In genomic region chr11:117761993-117762392, GRCh38 we compare ENCODE assay signal across 22 cellular contexts. TPM values are rescaled to one million over a fixed set of nuclear protein-coding genes. Genes with fewer than 3 reads are reported as not detected.
"Had no signal": no experiment of that assay in that cellular context is flagged by ENCODE, and none has a peak within 500 bp of the region (broad histone marks: within the 10 kb centered on the region; RNA-seq: fewer than 3 reads in every experiment).

No MANE protein-coding gene starts in this region.

- H3K4me1 ChIP-seq: foreskin keratinocyte, left lung, sigmoid colon, testis, uterus had no signal

- ATAC-seq: activated T-helper 17 cell treated with anti-CD3 and anti-CD28 coated beads, Interleukin-2, amount 50 U/mL, for 72 hours; foreskin keratinocyte; left lung; stimulated activated memory B cell treated with anti-CD40 and anti-IgM and Interleukin-4, amounts not matched to agents 10 μg/mL and 1 μg/mL and 100 μg/mL, for 72 hours; WTC11 had no signal

- H3K9me3 ChIP-seq: left lung, sigmoid colon, testis, uterus had no signal

- H3K4me3 ChIP-seq: left lung, lung, sigmoid colon, smooth muscle cell, testis, uterus had no signal

- H3K27me3 ChIP-seq: left lung, sigmoid colon, testis, uterus had no signal

- H3K36me3 ChIP-seq: left lung, sigmoid colon, uterus had no signal

- DNase-seq: activated naive CD8-positive, alpha-beta T cell treated with anti-CD3 and anti-CD28 coated beads for 36 hours; activated T-cell treated with anti-CD3 and anti-CD28 coated beads, Interleukin-2, amount 50 U/mL, for 24 hours; central memory CD4-positive, alpha-beta T cell; dermis blood vessel endothelial cell; effector memory CD4-positive, alpha-beta T cell; foreskin keratinocyte; left lung; naive B cell; occipital lobe; posterior cingulate gyrus; sigmoid colon; stimulated activated CD4-positive, alpha-beta T cell treated with anti-CD3 and anti-CD28 coated beads, Interleukin-15, amount 100 ng/mL, for 24 hours; testis; trophoblast cell; uterus had no signal

- H3K27ac ChIP-seq: foreskin keratinocyte, left lung, sigmoid colon, testis, uterus had no signal

RNA-seq across cellular contexts. Expression of gene DSCAML1, which starts 35.0 kb away (rescaled TPM):
- total RNA-seq: foreskin keratinocyte, glomerular endothelial cell had no signal
- polyA plus RNA-seq: foreskin keratinocyte, keratinocyte, smooth muscle cell had no signal
